In genomic region chr10:8873310-8873709, GRCh38 we compare ENCODE assay signal across 16 cellular contexts.
DNase-seq lines count a peak whose midpoint lies in the region; ATAC-seq, FAIRE-seq and TF ChIP-seq lines count a peak whose summit lies in the region.
"Had no signal": no experiment of that assay in that cellular context is flagged by ENCODE, and none has a peak within 500 bp of the region (broad histone marks: within the 10 kb centered on the region; RNA-seq: fewer than 3 reads in every experiment).

No MANE protein-coding gene starts in this region.

- H3K27me3 ChIP-seq in astrocyte (ENCODE audit: insufficient read depth, low read length) = no peaks in the 10 kb centered on the region
- H3K27me3 ChIP-seq: left lung had no signal

- no peak for ATAC-seq in HG02798 (IDR thresholded peaks at IDR 0.05; ENCODE audit: poor library complexity, unreplicated experiment)
- no peak for ATAC-seq in stimulated activated naive B cell treated with anti-CD40 and anti-IgM and Interleukin-4, amounts not matched to agents 10 μg/mL and 1 μg/mL and 100 μg/mL, for 72 hours (replicated peaks)
- ATAC-seq: heart right ventricle, left lung, WTC11 had no signal

- DNase-seq in HTR-8/SVneo (ENCODE audit: insufficient read length, low spot score) (peak; percentile 15), astrocyte (ENCODE audit: low read depth) (peak; percentile 3), left kidney (ENCODE audit: low read depth, low spot score) (peak; percentile 59), epidermal melanocyte (ENCODE audit: insufficient read length, low spot score) (no peak), osteocyte (ENCODE audit: extremely low spot score, unreplicated experiment) (no peak)
- DNase-seq in stimulated activated naive B cell treated with anti-CD40 and anti-IgM and Interleukin-4, amounts not matched to agents 10 μg/mL and 1 μg/mL and 100 μg/mL, for 72 hours = no peak
- DNase-seq: activated CD8-positive, alpha-beta memory T cell treated with anti-CD3 and anti-CD28 coated beads, Interleukin-2, amount 50 U/mL, for 4 hours; cerebellar nuclear complex; erythroblast; heart right ventricle; left lung had no signal

- H3K9me3 Mint-ChIP-seq in astrocyte (ENCODE audit: unreplicated experiment) (no peaks in the 10 kb centered on the region), osteocyte (ENCODE audit: unreplicated experiment) (no peaks in the 10 kb centered on the region)
- no peaks in the 10 kb centered on the region for H3K9me3 Mint-ChIP-seq in stimulated activated naive B cell treated with anti-CD40 and anti-IgM and Interleukin-4, amounts not matched to agents 10 μg/mL and 1 μg/mL and 100 μg/mL, for 72 hours
- H3K9me3 Mint-ChIP-seq: activated naive CD4-positive, alpha-beta T cell treated with anti-CD3 and anti-CD28 coated beads, Interleukin-2, amount 50 U/mL, for 24 hours had no signal

- H3K79me2 ChIP-seq in astrocyte (ENCODE audit: insufficient read depth, low read length) = no peaks in the 10 kb centered on the region

- no peaks in the 10 kb centered on the region for H3K36me3 ChIP-seq in astrocyte (ENCODE audit: insufficient read depth, low read length)
- H3K36me3 ChIP-seq: heart right ventricle, left lung had no signal

- no peak overlapping the region for H3K4me2 ChIP-seq in astrocyte (ENCODE audit: low read length)

- H4K20me1 ChIP-seq in astrocyte (ENCODE audit: insufficient read depth, low read length) = no peaks in the 10 kb centered on the region

- H3K4me1 ChIP-seq in astrocyte (ENCODE audit: insufficient read depth, low read length) = no peaks in the 10 kb centered on the region
- H3K4me1 ChIP-seq: heart right ventricle, left lung had no signal

- TF ChIP-seq CTCF in 22Rv1 (IDR thresholded peaks at IDR 0.05) (peak; percentile 63), astrocyte (IDR thresholded peaks at IDR 0.05; ENCODE audit: insufficient read depth, low read depth, low read length) (no peak), osteocyte (IDR thresholded peaks at IDR 0.05) (no peak)

- no peak overlapping the region for H2AFZ ChIP-seq in astrocyte (ENCODE audit: low read depth, low read length)

- no peak overlapping the region for H3K27ac Mint-ChIP-seq in astrocyte (ENCODE audit: unreplicated experiment)
- no peak overlapping the region for H3K27ac Mint-ChIP-seq in osteocyte (ENCODE audit: unreplicated experiment)
- H3K27ac Mint-ChIP-seq in stimulated activated naive B cell treated with anti-CD40 and anti-IgM and Interleukin-4, amounts not matched to agents 10 μg/mL and 1 μg/mL and 100 μg/mL, for 72 hours = no peak overlapping the region
- H3K27ac Mint-ChIP-seq: activated naive CD4-positive, alpha-beta T cell treated with anti-CD3 and anti-CD28 coated beads, Interleukin-2, amount 50 U/mL, for 24 hours; WTC11 had no signal

- H3K27me3 Mint-ChIP-seq in astrocyte (ENCODE audit: low read depth, unreplicated experiment) (peaks cover 2% of the 10 kb centered on the region), osteocyte (ENCODE audit: unreplicated experiment) (no peaks in the 10 kb centered on the region)
- H3K27me3 Mint-ChIP-seq in stimulated activated naive B cell treated with anti-CD40 and anti-IgM and Interleukin-4, amounts not matched to agents 10 μg/mL and 1 μg/mL and 100 μg/mL, for 72 hours = peaks cover 0 to 7% of the 10 kb centered on the region in 2 donors
- H3K27me3 Mint-ChIP-seq: activated naive CD4-positive, alpha-beta T cell treated with anti-CD3 and anti-CD28 coated beads, Interleukin-2, amount 50 U/mL, for 24 hours had no signal

- H3K4me1 Mint-ChIP-seq in astrocyte (ENCODE audit: low read depth, unreplicated experiment) = no peaks in the 10 kb centered on the region
- H3K4me1 Mint-ChIP-seq in osteocyte (ENCODE audit: unreplicated experiment) = no peaks in the 10 kb centered on the region
- H3K4me1 Mint-ChIP-seq in stimulated activated naive B cell treated with anti-CD40 and anti-IgM and Interleukin-4, amounts not matched to agents 10 μg/mL and 1 μg/mL and 100 μg/mL, for 72 hours = no peaks in the 10 kb centered on the region
- H3K4me1 Mint-ChIP-seq: activated naive CD4-positive, alpha-beta T cell treated with anti-CD3 and anti-CD28 coated beads, Interleukin-2, amount 50 U/mL, for 24 hours; WTC11 had no signal

- no peak overlapping the region for H3K9ac ChIP-seq in astrocyte (ENCODE audit: low read length)

- H3K9me3 ChIP-seq in astrocyte (ENCODE audit: insufficient read depth, low read depth, low read length) = no peaks in the 10 kb centered on the region
- H3K9me3 ChIP-seq: heart right ventricle, left lung had no signal

- no peaks in the 10 kb centered on the region for H3K36me3 Mint-ChIP-seq in astrocyte (ENCODE audit: low read depth, unreplicated experiment)
- no peaks in the 10 kb centered on the region for H3K36me3 Mint-ChIP-seq in osteocyte (ENCODE audit: unreplicated experiment)
- no peaks in the 10 kb centered on the region for H3K36me3 Mint-ChIP-seq in stimulated activated naive B cell treated with anti-CD40 and anti-IgM and Interleukin-4, amounts not matched to agents 10 μg/mL and 1 μg/mL and 100 μg/mL, for 72 hours
- H3K36me3 Mint-ChIP-seq: activated naive CD4-positive, alpha-beta T cell treated with anti-CD3 and anti-CD28 coated beads, Interleukin-2, amount 50 U/mL, for 24 hours; WTC11 had no signal

- H3K27ac ChIP-seq in 22Rv1 (peak overlapping the region; percentile 62), astrocyte (ENCODE audit: low read depth, low read length) (no peak overlapping the region)
- H3K27ac ChIP-seq: heart right ventricle, left lung had no signal

- FAIRE-seq in HTR-8/SVneo (lab: Jason Lieb, UNC) (no peak), astrocyte (lab: Jason Lieb, UNC) (no peak)
- FAIRE-seq: A204.1 had no signal

- no peak overlapping the region for H3K4me3 ChIP-seq in astrocyte (ENCODE audit: insufficient read depth, low read depth, low read length)
- H3K4me3 ChIP-seq: heart right ventricle, left lung had no signal

- H3K4me3 Mint-ChIP-seq in astrocyte (ENCODE audit: unreplicated experiment) = no peak overlapping the region
- H3K4me3 Mint-ChIP-seq in osteocyte (ENCODE audit: unreplicated experiment) = no peak overlapping the region
- no peak overlapping the region for H3K4me3 Mint-ChIP-seq in stimulated activated naive B cell treated with anti-CD40 and anti-IgM and Interleukin-4, amounts not matched to agents 10 μg/mL and 1 μg/mL and 100 μg/mL, for 72 hours
- H3K4me3 Mint-ChIP-seq: activated naive CD4-positive, alpha-beta T cell treated with anti-CD3 and anti-CD28 coated beads, Interleukin-2, amount 50 U/mL, for 24 hours; WTC11 had no signal

Comparison
In these comparisons a context has a peak if more than half of its experiments do, and no peak if none do; other contexts are left out.
1. DNase-seq: peak in HTR-8/SVneo (single experiment), astrocyte (single experiment) and left kidney (single experiment); none in epidermal melanocyte (single experiment), osteocyte (single experiment) and stimulated activated naive B cell treated with anti-CD40 and anti-IgM and Interleukin-4, amounts not matched to agents 10 μg/mL and 1 μg/mL and 100 μg/mL, for 72 hours (single experiment).